In the genomic region with DNA sequence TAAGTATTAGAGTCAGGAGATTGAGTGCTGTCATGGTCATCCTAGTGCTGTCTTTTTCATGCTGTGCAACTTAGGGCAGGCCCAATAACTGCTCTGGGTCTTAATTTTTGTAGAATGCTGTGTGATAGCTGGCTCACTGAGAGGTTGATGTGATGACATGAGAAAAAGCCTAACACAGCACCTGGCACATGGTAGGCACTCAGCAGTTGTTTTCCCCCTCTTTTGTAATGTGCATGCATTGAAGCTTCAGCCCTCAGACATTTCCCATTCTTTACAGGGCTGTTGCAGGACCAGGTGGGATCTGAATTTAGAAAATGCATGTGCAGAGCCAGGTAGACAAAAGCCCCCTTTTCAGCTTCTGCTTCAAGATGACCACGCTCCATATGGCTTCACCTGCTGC, we compare ENCODE assay signal across 11 cellular contexts. TPM values are rescaled to one million over a fixed set of nuclear protein-coding genes. Genes with fewer than 3 reads are reported as not detected.
"Had no signal": no experiment of that assay in that cellular context is flagged by ENCODE, and none has a peak within 500 bp of the region (broad histone marks: within the 10 kb centered on the region; RNA-seq: fewer than 3 reads in every experiment).

No MANE protein-coding gene starts in this region.

- H2AFZ ChIP-seq: GM23248, GM23338 had no signal

- H3K9me3 Mint-ChIP-seq: GM23338, H9 had no signal

- H3K27ac ChIP-seq: GM23248 had no signal

- H3K4me3 Mint-ChIP-seq: GM23338, H9, HFFc6 had no signal

- H3K9me3 ChIP-seq: HAP-1 had no signal

- H3K27ac Mint-ChIP-seq: GM23338, H9, HFFc6 had no signal

- DNase-seq: GM23248, GOT3, H7, H9, HCEC 1CT, HFFc6 had no signal

- H3K4me2 ChIP-seq: GM23338 had no signal

- H3K36me3 ChIP-seq: HAP-1 had no signal

- H3K4me1 ChIP-seq: HAP-1 had no signal

- H3K4me3 ChIP-seq: GM23248, GM23338, HAP-1 had no signal

- ATAC-seq: GM23338, HCT116 had no signal

- H3K9ac ChIP-seq: GM23248 had no signal

- FAIRE-seq: H54 had no signal

RNA-seq across cellular contexts. Expression of a gene that starts 44.1 kb away (rescaled TPM):
- total RNA-seq: GM23248, H4, HFFc6 had no signal
- polyA plus RNA-seq: GM23248 had no signal
